Comparison of ENCODE assay signal across 21 cellular contexts in the genomic region with DNA sequence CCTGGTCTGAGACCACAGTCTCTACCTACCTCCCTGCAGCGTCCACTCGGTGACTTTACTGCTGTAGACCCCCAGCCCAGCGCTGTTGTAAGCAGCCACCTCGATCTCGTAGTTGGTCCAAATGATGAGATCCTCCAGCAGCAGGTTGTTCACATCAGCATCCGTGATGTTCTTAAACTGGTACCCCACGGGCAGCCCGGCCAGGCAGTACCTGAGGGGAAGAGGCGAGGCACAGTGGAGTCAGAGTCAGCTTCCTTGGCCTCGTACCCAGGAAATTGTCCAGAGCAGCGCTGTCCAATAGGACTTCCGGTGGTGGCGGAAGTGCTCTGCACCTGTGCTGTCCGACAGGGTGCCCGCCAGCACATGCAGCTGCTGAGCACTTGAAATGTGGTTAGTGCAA.
A peak's percentile ranks its signal among the peaks of the same experiment; 100 is the strongest.
DNase-seq lines count a peak whose midpoint lies in the region; ATAC-seq, FAIRE-seq and TF ChIP-seq lines count a peak whose summit lies in the region.
"Had no signal": no experiment of that assay in that cellular context is flagged by ENCODE, and none has a peak within 500 bp of the region (broad histone marks: within the 10 kb centered on the region; RNA-seq: fewer than 3 reads in every experiment).

No MANE protein-coding gene starts in this region.

- no peak overlapping the region for H3K4me3 ChIP-seq in K562

- no peaks in the 10 kb centered on the region for H3K9me3 ChIP-seq in K562 (replicated peaks; ENCODE audit: control insufficient read depth, insufficient read depth, low read depth, low read length)
- H3K9me3 ChIP-seq: BE2C, Caco-2 had no signal

- no peaks in the 10 kb centered on the region for H3K9me3 Mint-ChIP-seq in CD14-positive monocyte
- peaks cover 29% of the 10 kb centered on the region for H3K9me3 Mint-ChIP-seq in nephron progenitor cell
- H3K9me3 Mint-ChIP-seq in endothelial cell (ENCODE audit: unreplicated experiment): no peaks in the 10 kb centered on the region
- H3K9me3 Mint-ChIP-seq: CD4-positive, alpha-beta T cell had no signal

- H3K4me3 Mint-ChIP-seq in CD14-positive monocyte (no peak overlapping the region), nephron progenitor cell (no peak overlapping the region), endothelial cell (ENCODE audit: unreplicated experiment) (no peak overlapping the region)
- H3K4me3 Mint-ChIP-seq: CD4-positive, alpha-beta T cell had no signal

- H3K36me3 ChIP-seq in K562 (ENCODE audit: control insufficient read depth, insufficient read depth, low read length): no peaks in the 10 kb centered on the region
- H3K36me3 ChIP-seq: BE2C had no signal

- H3K36me3 Mint-ChIP-seq in CD14-positive monocyte (no peaks in the 10 kb centered on the region), nephron progenitor cell (ENCODE audit: low read depth) (peaks cover 54% of the 10 kb centered on the region), endothelial cell (ENCODE audit: low read depth, unreplicated experiment) (no peaks in the 10 kb centered on the region)

- H3K9me1 ChIP-seq in K562 (ENCODE audit: control insufficient read depth, insufficient read depth, low read length): no peaks in the 10 kb centered on the region

- DNase-seq in CD14-positive monocyte (ENCODE audit: low spot score) (peak; percentile 38), D341Med (ENCODE audit: low spot score) (peak; percentile 30), K562 (ENCODE audit: extremely low read depth in 1 of 4, low spot score in 3 of 4) (peak in 1 of 4 experiments; percentile 7), nephron progenitor cell (no peak), endothelial cell (ENCODE audit: low spot score) (no peak), GM13976 (ENCODE audit: low spot score) (no peak)
- DNase-seq: ACHN; BE2C; C1 segment of cervical spinal cord; Caco-2; CD4-positive, alpha-beta T cell; DMS153; DMS79; GDM1; HCEC 1CT had no signal

- no peaks in the 10 kb centered on the region for H3K79me2 ChIP-seq in K562 (ENCODE audit: control insufficient read depth, insufficient read depth, low read length)

- TF ChIP-seq RAD21 in K562 (CRISPR knock-in tag; conservative IDR thresholded peaks at IDR 0.05 in 1 of 2, IDR thresholded peaks at IDR 0.05 in 1 of 2): no peak

- WGBS in K562 (ENCODE audit: insufficient coverage, low coverage, missing lambda C conversion rate): 6% methylated on average over 15 of the region's 15 CpGs

- no peak for TF ChIP-seq EP300 in K562 (IDR thresholded peaks at IDR 0.05; ENCODE audit: low read length)

- H3K27me3 ChIP-seq in K562 (ENCODE audit: control insufficient read depth in 2 of 2, insufficient read depth in 2 of 2, low read length in 2 of 2): peaks cover 11 to 44% of the 10 kb centered on the region in 2 experiments; a peak in 4 of 5 replicates
- H3K27me3 ChIP-seq: BE2C had no signal

- POLR2A ChIA-PET in K562 (lab: Yijun Ruan, JAX): interaction anchor here (0.6 to 1.8 kb wide), 2 partner anchors 15 to 20 kb away, joined by 4 to 5 read pairs; no protein-coding TSS in a partner anchor

- CTCF ChIA-PET in K562 (lab: Yijun Ruan, JAX; ENCODE audit: low intra/inter-chr PET ratio): no interaction called here

- peak overlapping the region in 1 of 7 donors; percentile 79 for H3K27ac Mint-ChIP-seq in CD14-positive monocyte
- peak overlapping the region; percentile 64 for H3K27ac Mint-ChIP-seq in nephron progenitor cell
- no peak overlapping the region for H3K27ac Mint-ChIP-seq in endothelial cell (ENCODE audit: unreplicated experiment)
- H3K27ac Mint-ChIP-seq: CD4-positive, alpha-beta T cell had no signal

- peak overlapping the region; percentile 12; the same call in 1 of the 2 replicates for H2AFZ ChIP-seq in K562 (ENCODE audit: low read depth, low read length)

- ATAC-seq in K562 (peak; percentile 61), HG03571 (IDR thresholded peaks at IDR 0.05; ENCODE audit: unreplicated experiment) (no peak), GM21619 (IDR thresholded peaks at IDR 0.05; ENCODE audit: unreplicated experiment) (no peak)

- TF ChIP-seq CTCF in CD14-positive monocyte (IDR thresholded peaks at IDR 0.05) (no peak), K562 (IDR thresholded peaks at IDR 0.05 in 2 of 3, conservative IDR thresholded peaks at IDR 0.05 in 1 of 3; ENCODE audit: insufficient read depth in 2 of 3, low read depth in 1 of 3, low read length in 3 of 3) (no peak), nephron progenitor cell (IDR thresholded peaks at IDR 0.05) (no peak), endothelial cell (IDR thresholded peaks at IDR 0.05; ENCODE audit: unreplicated experiment) (no peak), GM13976 (IDR thresholded peaks at IDR 0.05; ENCODE audit: borderline replicate concordance, control extremely low read depth, extremely low read depth, insufficient read depth, missing control alignments) (no peak)

- no peak for TF ChIP-seq POLR2A in K562 (conservative IDR thresholded peaks at IDR 0.05)

- H3K27me3 Mint-ChIP-seq in CD14-positive monocyte (ENCODE audit: low read depth in 3 of 3) (peaks cover 0 to 5% (median under 1%) of the 10 kb centered on the region in 3 donors), nephron progenitor cell (ENCODE audit: low read depth, poor library complexity) (peaks cover 21% of the 10 kb centered on the region), endothelial cell (ENCODE audit: unreplicated experiment) (peaks cover 2% of the 10 kb centered on the region)
- H3K27me3 Mint-ChIP-seq: CD4-positive, alpha-beta T cell had no signal

- no peaks in the 10 kb centered on the region; a peak in 1 of 5 replicates for H3K4me1 ChIP-seq in K562 (replicated peaks in 1 of 2; ENCODE audit: control insufficient read depth in 2 of 2, insufficient read depth in 2 of 2, low read length in 2 of 2)
- H3K4me1 ChIP-seq: BE2C, Caco-2 had no signal

- no peak for FAIRE-seq in K562 (lab: Jason Lieb, UNC)
- FAIRE-seq: A204.1, GM12892, HTR-8/SVneo had no signal

- no TSS peak for BruUV-seq in K562 (replicated peaks; lab: Mats Ljungman, UMichigan)

- in situ Hi-C loops in K562 (cut with MboI): no loop called here
- in situ Hi-C loops in GM13976 (cut with MboI; ENCODE audit: low sequenced_read_pairs, unreplicated experiment): no loop called here

- intact Hi-C loops in CD14-positive monocyte (cut with micrococcal nuclease) (no loop called here), K562 (cut with micrococcal nuclease) (no loop called here)

- no peak overlapping the region for H3K9ac ChIP-seq in K562 (ENCODE audit: insufficient read depth in 1 of 2, low read depth in 2 of 2, low read length in 2 of 2)
- H3K9ac ChIP-seq: KMS-11 had no signal

- H3K4me1 Mint-ChIP-seq in CD14-positive monocyte (no peaks in the 10 kb centered on the region), nephron progenitor cell (peaks cover 21% of the 10 kb centered on the region), endothelial cell (ENCODE audit: unreplicated experiment) (peaks cover 4% of the 10 kb centered on the region)

- no peaks in the 10 kb centered on the region for H4K20me1 ChIP-seq in K562 (replicated peaks; ENCODE audit: control insufficient read depth, insufficient read depth, low read length)

- peak overlapping the region; percentile 50; the same call in 1 of the 2 replicates for H3K4me2 ChIP-seq in K562 (ENCODE audit: insufficient read depth, low read length)
- H3K4me2 ChIP-seq: KMS-11 had no signal

- H3K27ac ChIP-seq in K562 (ENCODE audit: extremely low read depth, low read depth, low read length): no peak overlapping the region
- H3K27ac ChIP-seq: KMS-11 had no signal

TF ChIP-seq in K562, 482 proteins besides CTCF, POLR2A, EP300 and RAD21 (continues in another document):
- TF ChIP-seq, protein P1, sequence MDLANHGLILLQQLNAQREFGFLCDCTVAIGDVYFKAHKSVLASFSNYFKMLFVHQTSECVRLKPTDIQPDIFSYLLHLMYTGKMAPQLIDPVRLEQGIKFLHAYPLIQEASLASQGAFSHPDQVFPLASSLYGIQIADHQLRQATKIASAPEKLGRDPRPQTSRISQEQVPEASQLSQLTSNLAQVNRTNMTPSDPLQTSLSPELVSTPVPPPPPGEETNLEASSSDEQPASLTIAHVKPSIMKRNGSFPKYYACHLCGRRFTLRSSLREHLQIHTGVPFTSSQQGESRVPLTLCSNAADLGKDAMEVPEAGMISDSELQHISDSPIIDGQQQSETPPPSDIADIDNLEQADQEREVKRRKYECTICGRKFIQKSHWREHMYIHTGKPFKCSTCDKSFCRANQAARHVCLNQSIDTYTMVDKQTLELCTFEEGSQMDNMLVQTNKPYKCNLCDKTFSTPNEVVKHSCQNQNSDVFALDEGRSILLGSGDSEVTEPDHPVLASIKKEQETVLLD (IDR thresholded peaks at IDR 0.05): no peak
- no peak for TF ChIP-seq ZNF77 (CRISPR knock-in tag; IDR thresholded peaks at IDR 0.05)
- TF ChIP-seq, protein P2, sequence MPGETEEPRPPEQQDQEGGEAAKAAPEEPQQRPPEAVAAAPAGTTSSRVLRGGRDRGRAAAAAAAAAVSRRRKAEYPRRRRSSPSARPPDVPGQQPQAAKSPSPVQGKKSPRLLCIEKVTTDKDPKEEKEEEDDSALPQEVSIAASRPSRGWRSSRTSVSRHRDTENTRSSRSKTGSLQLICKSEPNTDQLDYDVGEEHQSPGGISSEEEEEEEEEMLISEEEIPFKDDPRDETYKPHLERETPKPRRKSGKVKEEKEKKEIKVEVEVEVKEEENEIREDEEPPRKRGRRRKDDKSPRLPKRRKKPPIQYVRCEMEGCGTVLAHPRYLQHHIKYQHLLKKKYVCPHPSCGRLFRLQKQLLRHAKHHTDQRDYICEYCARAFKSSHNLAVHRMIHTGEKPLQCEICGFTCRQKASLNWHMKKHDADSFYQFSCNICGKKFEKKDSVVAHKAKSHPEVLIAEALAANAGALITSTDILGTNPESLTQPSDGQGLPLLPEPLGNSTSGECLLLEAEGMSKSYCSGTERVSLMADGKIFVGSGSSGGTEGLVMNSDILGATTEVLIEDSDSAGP (CRISPR knock-in tag; IDR thresholded peaks at IDR 0.05): no peak
- no peak for TF ChIP-seq SMARCB1 (IDR thresholded peaks at IDR 0.05; ENCODE audit: insufficient read length, low read depth)
- TF ChIP-seq ZNF239 (CRISPR knock-in tag; IDR thresholded peaks at IDR 0.05): no peak

Comparison
In these comparisons a context has a peak if more than half of its experiments do, and no peak if none do; other contexts are left out.
1. DNase-seq: peak in CD14-positive monocyte (single experiment) and D341Med (single experiment); none in nephron progenitor cell (single experiment), endothelial cell (single experiment) and GM13976 (single experiment).